In genomic region chr2:239979243-239980023, GRCh38 we compare ENCODE assay signal across 12 cellular contexts. TPM values are rescaled to one million over a fixed set of nuclear protein-coding genes. Genes with fewer than 3 reads are reported as not detected.
DNase-seq lines count a peak whose midpoint lies in the region; ATAC-seq, FAIRE-seq and TF ChIP-seq lines count a peak whose summit lies in the region.
"Had no signal": no experiment of that assay in that cellular context is flagged by ENCODE, and none has a peak within 500 bp of the region (broad histone marks: within the 10 kb centered on the region; RNA-seq: fewer than 3 reads in every experiment).

No MANE protein-coding gene starts in this region.

- H3K79me2 ChIP-seq in H9 (ENCODE audit: insufficient read depth, low read length) (0 out of 2 replicates have a peak, but pooled peaks cover 2% of the 10 kb centered on the region), endothelial cell of umbilical vein (ENCODE audit: control insufficient read depth, insufficient read depth, low read length) (no peaks in the 10 kb centered on the region), smooth muscle cell (ENCODE audit: low read depth) (no peaks in the 10 kb centered on the region)

- no peaks in the 10 kb centered on the region for H4K20me1 ChIP-seq in H9 (ENCODE audit: control insufficient read depth, insufficient read depth, insufficient read length)
- no peaks in the 10 kb centered on the region for H4K20me1 ChIP-seq in endothelial cell of umbilical vein (replicated peaks; ENCODE audit: control insufficient read depth, extremely low read depth, insufficient read depth, low read length)
- peaks cover 51% of the 10 kb centered on the region for H4K20me1 ChIP-seq in smooth muscle cell (ENCODE audit: low read depth)

- DNase-seq in H9 = peak; percentile 88
- peak; percentile 23 for DNase-seq in endothelial cell of umbilical vein (ENCODE audit: low read depth, low spot score)
- peak; percentile 55 for DNase-seq in iris pigment epithelial cell (ENCODE audit: low read depth)
- DNase-seq in smooth muscle cell (lab: John Stamatoyannopoulos, UW; ENCODE audit: unreplicated experiment) = no peak
- DNase-seq in activated T-helper 2 cell treated with anti-CD3 and anti-CD28 coated beads, Interferon-gamma antibody, Interleukin-2, Interleukin-4, amounts not matched to agents 10 μg/mL and 5 μg/mL and 100 μg/mL, durations not matched to agents 14 hours and 24 hours and 36 hours (ENCODE audit: low spot score) = no peak
- DNase-seq in LoVo (ENCODE audit: low spot score) = no peak
- no peak for DNase-seq in activated CD4-positive, alpha-beta T cell treated with anti-CD3 and anti-CD28 coated beads for 48 hours
- DNase-seq: stimulated activated naive CD4-positive, alpha-beta T cell; T-cell had no signal

- no peaks in the 10 kb centered on the region; a peak in 1 of 5 replicates for H3K9me3 Mint-ChIP-seq in H9
- H3K9me3 Mint-ChIP-seq in activated T-helper 2 cell treated with anti-CD3 and anti-CD28 coated beads, Interferon-gamma antibody, Interleukin-2, Interleukin-4, amounts not matched to agents 10 μg/mL and 5 μg/mL and 100 μg/mL, durations not matched to agents 14 hours and 24 hours and 36 hours = no peaks in the 10 kb centered on the region
- H3K9me3 Mint-ChIP-seq: T-cell had no signal

- BruUV-seq in endothelial cell of umbilical vein (replicated peaks; lab: Mats Ljungman, UMichigan) = no TSS peak

- H2BK20ac ChIP-seq in H9 (ENCODE audit: low read depth, low read length, poor library complexity, severe bottlenecking) = no peak overlapping the region

- peak; percentile 70 for TF ChIP-seq CTCF in H9 (conservative IDR thresholded peaks at IDR 0.05)
- TF ChIP-seq CTCF in endothelial cell of umbilical vein (IDR thresholded peaks at IDR 0.05; ENCODE audit: extremely low read depth in 1 of 2, insufficient read depth in 1 of 2, low read depth in 1 of 2, low read length in 2 of 2) = peak; percentile 26 to 53
- TF ChIP-seq CTCF in smooth muscle cell (IDR thresholded peaks at IDR 0.05; ENCODE audit: borderline replicate concordance, insufficient read depth, poor library complexity, severe bottlenecking) = peak; percentile 41

- no peaks in the 10 kb centered on the region for H3K27me3 ChIP-seq in H9 (ENCODE audit: insufficient read depth, low read length)
- H3K27me3 ChIP-seq in endothelial cell of umbilical vein (ENCODE audit: control insufficient read depth in 2 of 2, insufficient read depth in 2 of 2, low read length in 2 of 2) = no peaks in the 10 kb centered on the region
- H3K27me3 ChIP-seq in smooth muscle cell (ENCODE audit: low read depth) = no peaks in the 10 kb centered on the region

- no peak for TF ChIP-seq POLR2A in endothelial cell of umbilical vein (IDR thresholded peaks at IDR 0.05; ENCODE audit: low read depth, low read length)

- no peak overlapping the region for H3K14ac ChIP-seq in H9 (ENCODE audit: insufficient read depth, low read length)

- H3K4me2 ChIP-seq in H9 (ENCODE audit: insufficient read depth, insufficient read length, low read length) (no peak overlapping the region), endothelial cell of umbilical vein (ENCODE audit: insufficient read depth, low read length) (no peak overlapping the region), smooth muscle cell (no peak overlapping the region)

- H3K79me1 ChIP-seq in H9 (ENCODE audit: insufficient read depth, low read depth, low read length, poor library complexity, severe bottlenecking) = peaks cover 3% of the 10 kb centered on the region

- H2AFZ ChIP-seq in H9 (ENCODE audit: low read length) (no peak overlapping the region), endothelial cell of umbilical vein (ENCODE audit: low read depth, low read length) (no peak overlapping the region), smooth muscle cell (ENCODE audit: low read depth) (no peak overlapping the region)

- H3K27me3 Mint-ChIP-seq in H9 (ENCODE audit: low read depth) = no peaks in the 10 kb centered on the region
- no peaks in the 10 kb centered on the region for H3K27me3 Mint-ChIP-seq in activated T-helper 2 cell treated with anti-CD3 and anti-CD28 coated beads, Interferon-gamma antibody, Interleukin-2, Interleukin-4, amounts not matched to agents 10 μg/mL and 5 μg/mL and 100 μg/mL, durations not matched to agents 14 hours and 24 hours and 36 hours (ENCODE audit: low read depth)
- H3K27me3 Mint-ChIP-seq: T-cell had no signal

- H3F3A ChIP-seq in smooth muscle cell (ENCODE audit: low read depth) = no peaks in the 10 kb centered on the region

- H2BK15ac ChIP-seq in H9 (ENCODE audit: low read depth, low read length) = no peak overlapping the region

- H3K23ac ChIP-seq in H9 (ENCODE audit: insufficient read length, low read depth, low read length) = no peak overlapping the region

- POLR2A ChIA-PET in endothelial cell of umbilical vein (lab: Charles Lee) = no interaction called here

- no peak overlapping the region for H2BK120ac ChIP-seq in H9 (ENCODE audit: low read depth, low read length, poor library complexity, severe bottlenecking)

- no peak overlapping the region for H3K18ac ChIP-seq in H9 (ENCODE audit: insufficient read length, low read depth, low read length)

- H3K27ac Mint-ChIP-seq in H9 = peak overlapping the region in 2 of 3 experiments; percentile 79; a peak in 2 of 7 replicates
- no peak overlapping the region for H3K27ac Mint-ChIP-seq in activated T-helper 2 cell treated with anti-CD3 and anti-CD28 coated beads, Interferon-gamma antibody, Interleukin-2, Interleukin-4, amounts not matched to agents 10 μg/mL and 5 μg/mL and 100 μg/mL, durations not matched to agents 14 hours and 24 hours and 36 hours
- H3K27ac Mint-ChIP-seq: T-cell had no signal

- no CpG with 5 or more reads among the region's 19 CpGs for WGBS in H9 (ENCODE audit: extremely low coverage, insufficient read length, low lambda C conversion rate)
- WGBS in smooth muscle cell (ENCODE audit: low lambda C conversion rate) = 81% methylated on average over 18 of the region's 19 CpGs

- H2BK12ac ChIP-seq in H9 (ENCODE audit: insufficient read length, low read depth, low read length) = no peak overlapping the region

- CTCF ChIA-PET in endothelial cell of umbilical vein (lab: Charles Lee) = interaction anchor here (0.8 kb wide), 1 partner anchor 20 kb away, joined by 3 read pairs; no protein-coding TSS in a partner anchor

- H3K4me1 Mint-ChIP-seq in H9 = peaks cover 8 to 10% of the 10 kb centered on the region in 2 experiments
- H3K4me1 Mint-ChIP-seq in activated T-helper 2 cell treated with anti-CD3 and anti-CD28 coated beads, Interferon-gamma antibody, Interleukin-2, Interleukin-4, amounts not matched to agents 10 μg/mL and 5 μg/mL and 100 μg/mL, durations not matched to agents 14 hours and 24 hours and 36 hours (ENCODE audit: low read depth) = peaks cover 2% of the 10 kb centered on the region

- no peak overlapping the region for H3K9ac ChIP-seq in H9 (ENCODE audit: extremely low read depth, insufficient read length, low read length)
- H3K9ac ChIP-seq in endothelial cell of umbilical vein (replicated peaks; ENCODE audit: extremely low read depth, insufficient read depth, low read length) = no peak overlapping the region
- no peak overlapping the region for H3K9ac ChIP-seq in smooth muscle cell (ENCODE audit: low read depth)

- no peaks in the 10 kb centered on the region for H3K9me1 ChIP-seq in endothelial cell of umbilical vein (replicated peaks; ENCODE audit: control insufficient read depth, extremely low read depth, insufficient read depth, low read length)

- H3K4ac ChIP-seq in H9 (ENCODE audit: low read depth, low read length) = no peak overlapping the region

- ATAC-seq in GM19395 (IDR thresholded peaks at IDR 0.05; ENCODE audit: unreplicated experiment) = no peak
- ATAC-seq: T-cell had no signal

- H3T11ph ChIP-seq in H9 (ENCODE audit: low read length) = no peak overlapping the region

- no peak overlapping the region; a peak in 1 of 5 replicates for H3K4me3 Mint-ChIP-seq in H9
- no peak overlapping the region for H3K4me3 Mint-ChIP-seq in activated T-helper 2 cell treated with anti-CD3 and anti-CD28 coated beads, Interferon-gamma antibody, Interleukin-2, Interleukin-4, amounts not matched to agents 10 μg/mL and 5 μg/mL and 100 μg/mL, durations not matched to agents 14 hours and 24 hours and 36 hours (ENCODE audit: low read depth)
- H3K4me3 Mint-ChIP-seq: T-cell had no signal

- H4K91ac ChIP-seq in H9 (ENCODE audit: insufficient read length, low read depth, low read length) = no peak overlapping the region

- H3K4me1 ChIP-seq in H9 (ENCODE audit: insufficient read depth, low read length) = no peaks in the 10 kb centered on the region
- no peaks in the 10 kb centered on the region for H3K4me1 ChIP-seq in endothelial cell of umbilical vein (ENCODE audit: control insufficient read depth, extremely low read depth, insufficient read depth, low read length)
- no peaks in the 10 kb centered on the region for H3K4me1 ChIP-seq in smooth muscle cell (ENCODE audit: low read depth)

- no peak overlapping the region for H3K56ac ChIP-seq in H9 (ENCODE audit: insufficient read length, low read depth, low read length)

- H3K36me3 Mint-ChIP-seq in H9 (ENCODE audit: insufficient read depth in 1 of 3, low read depth in 3 of 3) = peaks cover 22 to 42% (median 37%) of the 10 kb centered on the region in 3 experiments; a peak in 6 of 7 replicates
- H3K36me3 Mint-ChIP-seq in activated T-helper 2 cell treated with anti-CD3 and anti-CD28 coated beads, Interferon-gamma antibody, Interleukin-2, Interleukin-4, amounts not matched to agents 10 μg/mL and 5 μg/mL and 100 μg/mL, durations not matched to agents 14 hours and 24 hours and 36 hours (ENCODE audit: low read depth) = peaks cover 35% of the 10 kb centered on the region

- H3K27ac ChIP-seq in H9 (ENCODE audit: insufficient read length, low read depth, low read length) = no peak overlapping the region
- H3K27ac ChIP-seq in endothelial cell of umbilical vein (ENCODE audit: insufficient read depth, low read depth, low read length) = no peak overlapping the region
- H3K27ac ChIP-seq in smooth muscle cell (ENCODE audit: low read depth) = peak overlapping the region; percentile 61

- H3K9me3 ChIP-seq in H9 (ENCODE audit: control insufficient read depth, low read depth, low read length) (no peaks in the 10 kb centered on the region), endothelial cell of umbilical vein (replicated peaks; ENCODE audit: control insufficient read depth, insufficient read depth, low read length) (no peaks in the 10 kb centered on the region), smooth muscle cell (replicated peaks; ENCODE audit: low read depth) (no peaks in the 10 kb centered on the region)

- no peaks in the 10 kb centered on the region for H3K23me2 ChIP-seq in H9 (ENCODE audit: insufficient read length, low read depth, low read length, poor library complexity, severe bottlenecking)

- FAIRE-seq in endothelial cell of umbilical vein (lab: Jason Lieb, UNC) = no peak
- FAIRE-seq: D721Med had no signal

- no peak overlapping the region for H2BK5ac ChIP-seq in H9 (ENCODE audit: insufficient read length, low read length)

- H4K8ac ChIP-seq in H9 (replicated peaks; ENCODE audit: insufficient read length, low read depth, low read length) = no peak overlapping the region

- no peak overlapping the region for H2AK5ac ChIP-seq in H9 (ENCODE audit: insufficient read length, low read length)

- H3K4me3 ChIP-seq in endothelial cell of umbilical vein (replicated peaks in 1 of 3; ENCODE audit: insufficient read depth in 1 of 3, low read depth in 1 of 3, low read length in 3 of 3) (no peak overlapping the region), smooth muscle cell (no peak overlapping the region)

- no peak overlapping the region for H4K5ac ChIP-seq in H9 (ENCODE audit: insufficient read length, low read depth, low read length)

- dilution Hi-C loops in endothelial cell of umbilical vein (cut with MboI; ENCODE audit: extremely low pct_ligation_motif_present, low sequenced_read_pairs) = no loop called here

- peaks cover 0 to 12% of the 10 kb centered on the region in 2 experiments for H3K36me3 ChIP-seq in endothelial cell of umbilical vein (ENCODE audit: control insufficient read depth in 2 of 2, extremely low read depth in 1 of 2, insufficient read depth in 2 of 2, low read length in 2 of 2)
- peaks cover 6% of the 10 kb centered on the region for H3K36me3 ChIP-seq in smooth muscle cell (ENCODE audit: low read depth)

- intact Hi-C loops in endothelial cell of umbilical vein (cut with micrococcal nuclease) = loop anchor here (1.0 kb wide), 1 partner anchor 148 kb away; no protein-coding TSS in a partner anchor
- intact Hi-C loops in activated T-helper 2 cell treated with anti-CD3 and anti-CD28 coated beads, Interferon-gamma antibody, Interleukin-2, Interleukin-4, amounts not matched to agents 10 μg/mL and 5 μg/mL and 100 μg/mL, durations not matched to agents 14 hours and 24 hours and 36 hours (cut with micrococcal nuclease) = no loop called here

RNA-seq across cellular contexts. Expression of gene NDUFA10, which starts 45.7 kb away (rescaled TPM):
- 91.8 and 95.9 TPM in 2 replicates for total RNA-seq in H9 (2021)
- 119 and 120 TPM in 2 replicates for total RNA-seq in endothelial cell of umbilical vein
- polyA plus RNA-seq in endothelial cell of umbilical vein = 111 and 119 TPM in 2 replicates
- 99.3 and 110 TPM in 2 replicates for polyA plus RNA-seq in endothelial cell of umbilical vein (2011; cell fraction: cytosol; rRNA removed)
- 127 and 142 TPM in 2 replicates for polyA plus RNA-seq in endothelial cell of umbilical vein (2011; cell fraction: nucleus; rRNA removed)
- 124 and 135 TPM in 2 replicates for polyA plus RNA-seq in endothelial cell of umbilical vein (2012)
- 90.8 and 106 TPM in 2 replicates for polyA minus RNA-seq in endothelial cell of umbilical vein
- polyA minus RNA-seq in endothelial cell of umbilical vein (2011; cell fraction: cytosol; rRNA and poly(A)+ RNA removed) = 39.2 TPM
- polyA minus RNA-seq in endothelial cell of umbilical vein (2011; cell fraction: nucleus; rRNA and poly(A)+ RNA removed) = 78.1 and 83.2 TPM in 2 replicates
- total RNA-seq in smooth muscle cell = 82.3 and 98.3 TPM in 2 replicates
- polyA plus RNA-seq in smooth muscle cell = 114 and 120 TPM in 2 replicates
- total RNA-seq in activated T-helper 2 cell treated with anti-CD3 and anti-CD28 coated beads, Interferon-gamma antibody, Interleukin-2, Interleukin-4, amounts not matched to agents 10 μg/mL and 5 μg/mL and 100 μg/mL, durations not matched to agents 14 hours and 24 hours and 36 hours = 105 and 108 TPM in 2 replicates

RNA-seq across cellular contexts. Expression of gene OR6B2, which starts 50.8 kb away (rescaled TPM):
- not detected in 2 replicates for total RNA-seq in H9 (2021)
- total RNA-seq in endothelial cell of umbilical vein = not detected in 2 replicates
- polyA plus RNA-seq in endothelial cell of umbilical vein = not detected in 2 replicates
- not detected in 2 replicates for polyA plus RNA-seq in endothelial cell of umbilical vein (2011; cell fraction: cytosol; rRNA removed)
- polyA plus RNA-seq in endothelial cell of umbilical vein (2011; cell fraction: nucleus; rRNA removed) = not detected in 2 replicates
- polyA plus RNA-seq in endothelial cell of umbilical vein (2012) = not detected in 2 replicates
- polyA minus RNA-seq in endothelial cell of umbilical vein = not detected in 2 replicates
- not detected for polyA minus RNA-seq in endothelial cell of umbilical vein (2011; cell fraction: cytosol; rRNA and poly(A)+ RNA removed)
- not detected in 2 replicates for polyA minus RNA-seq in endothelial cell of umbilical vein (2011; cell fraction: nucleus; rRNA and poly(A)+ RNA removed)
- not detected in 2 replicates for total RNA-seq in smooth muscle cell
- not detected in 2 replicates for polyA plus RNA-seq in smooth muscle cell
- total RNA-seq in activated T-helper 2 cell treated with anti-CD3 and anti-CD28 coated beads, Interferon-gamma antibody, Interleukin-2, Interleukin-4, amounts not matched to agents 10 μg/mL and 5 μg/mL and 100 μg/mL, durations not matched to agents 14 hours and 24 hours and 36 hours = not detected in 2 replicates
- total RNA-seq: myocyte, T-cell had no signal

Comparison
In these comparisons a context has a peak if more than half of its experiments do, and no peak if none do; other contexts are left out.
1. DNase-seq: peak in H9 (single experiment), endothelial cell of umbilical vein (single experiment) and iris pigment epithelial cell (single experiment); none in smooth muscle cell (single experiment), activated T-helper 2 cell treated with anti-CD3 and anti-CD28 coated beads, Interferon-gamma antibody, Interleukin-2, Interleukin-4, amounts not matched to agents 10 μg/mL and 5 μg/mL and 100 μg/mL, durations not matched to agents 14 hours and 24 hours and 36 hours (single experiment), LoVo (single experiment) and activated CD4-positive, alpha-beta T cell treated with anti-CD3 and anti-CD28 coated beads for 48 hours (single experiment).
2. Peak in every context shown above with its lines, with median percentiles within 50 percentile points of each other: CTCF ChIP-seq.